In genomic region chr5:124544366-124545055, GRCh38 we compare ENCODE assay signal across 11 cellular contexts.
A peak's percentile ranks its signal among the peaks of the same experiment; 100 is the strongest.
DNase-seq lines count a peak whose midpoint lies in the region; ATAC-seq, FAIRE-seq and TF ChIP-seq lines count a peak whose summit lies in the region.
"Had no signal": no experiment of that assay in that cellular context is flagged by ENCODE, and none has a peak within 500 bp of the region (broad histone marks: within the 10 kb centered on the region; RNA-seq: fewer than 3 reads in every experiment).

No MANE protein-coding gene starts in this region.

- peak; percentile 80 for FAIRE-seq in GM12892 (lab: Jason Lieb, UNC)
- no peak for FAIRE-seq in D721Med (lab: Jason Lieb, UNC)
- FAIRE-seq: endometrium had no signal

- TF ChIP-seq POLR2A in GM12892 (IDR thresholded peaks at IDR 0.05; ENCODE audit: low read depth, low read length), result no peak

- ATAC-seq in GM21526 (IDR thresholded peaks at IDR 0.05; ENCODE audit: low FRiP score, unreplicated experiment) (peak; percentile 95), HG03280 (IDR thresholded peaks at IDR 0.05; ENCODE audit: unreplicated experiment) (peak; percentile 89)

- DNase-seq in GM12892 (ENCODE audit: insufficient read length) (no peak), dermis microvascular lymphatic vessel endothelial cell (ENCODE audit: low read depth in 2 of 2) (peak; percentile 1 to 7), hypothalamus (lab: John Stamatoyannopoulos, UW) (no peak), SW 1271 (lab: John Stamatoyannopoulos, UW) (no peak), D721Med (ENCODE audit: insufficient read length, low spot score) (no peak)
- no peak for DNase-seq in activated CD4-positive, CD25-positive, alpha-beta regulatory T cell (lab: John Stamatoyannopoulos, UW)
- DNase-seq: activated CD8-positive, alpha-beta memory T cell treated with anti-CD3 and anti-CD28 coated beads, Interleukin-2, amount 50 U/mL, for 4 hours; DMS 273 treated with DMSO at 0.1 percent for 48 hours had no signal

- no peak for TF ChIP-seq CTCF in D721Med (IDR thresholded peaks at IDR 0.05; ENCODE audit: insufficient read depth, missing control alignments)

Comparison
In these comparisons a context has a peak if more than half of its experiments do, and no peak if none do; other contexts are left out.
1. DNase-seq: peak in dermis microvascular lymphatic vessel endothelial cell (2 of 2); none in GM12892 (single experiment), hypothalamus (0 of 51), SW 1271 (0 of 2), D721Med (single experiment) and activated CD4-positive, CD25-positive, alpha-beta regulatory T cell (0 of 4).